In the genomic region with DNA sequence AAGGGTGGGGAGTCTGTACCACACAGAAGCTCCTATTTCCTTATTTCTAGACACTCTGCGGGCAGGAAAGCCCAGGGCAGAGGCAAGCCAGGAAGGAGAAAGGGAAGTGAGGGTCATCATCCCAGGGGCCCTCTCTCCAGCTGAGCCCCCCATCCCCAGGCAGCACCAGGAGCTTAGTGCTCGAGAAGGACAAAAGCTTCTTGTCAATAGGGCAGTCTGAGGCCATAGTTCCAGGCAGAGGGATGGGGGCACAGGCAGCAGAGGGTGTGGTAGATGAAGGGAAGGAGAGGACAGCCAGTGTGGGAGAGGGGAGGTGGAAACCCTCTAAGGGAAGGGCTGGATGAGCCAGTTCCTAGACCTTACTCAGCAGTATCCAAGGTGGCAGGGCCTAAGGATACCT, we compare ENCODE assay signal across 1 cellular context.
TF ChIP-seq lines count a peak whose summit lies in the region.

No MANE protein-coding gene starts in this region.

TF ChIP-seq in IMR-90, 13 proteins besides CTCF, POLR2A, EP300 and RAD21 (continued from another document):
- no peak for TF ChIP-seq RCOR1 (IDR thresholded peaks at IDR 0.05; ENCODE audit: insufficient replicate concordance, low read length)
